In the genomic region with DNA sequence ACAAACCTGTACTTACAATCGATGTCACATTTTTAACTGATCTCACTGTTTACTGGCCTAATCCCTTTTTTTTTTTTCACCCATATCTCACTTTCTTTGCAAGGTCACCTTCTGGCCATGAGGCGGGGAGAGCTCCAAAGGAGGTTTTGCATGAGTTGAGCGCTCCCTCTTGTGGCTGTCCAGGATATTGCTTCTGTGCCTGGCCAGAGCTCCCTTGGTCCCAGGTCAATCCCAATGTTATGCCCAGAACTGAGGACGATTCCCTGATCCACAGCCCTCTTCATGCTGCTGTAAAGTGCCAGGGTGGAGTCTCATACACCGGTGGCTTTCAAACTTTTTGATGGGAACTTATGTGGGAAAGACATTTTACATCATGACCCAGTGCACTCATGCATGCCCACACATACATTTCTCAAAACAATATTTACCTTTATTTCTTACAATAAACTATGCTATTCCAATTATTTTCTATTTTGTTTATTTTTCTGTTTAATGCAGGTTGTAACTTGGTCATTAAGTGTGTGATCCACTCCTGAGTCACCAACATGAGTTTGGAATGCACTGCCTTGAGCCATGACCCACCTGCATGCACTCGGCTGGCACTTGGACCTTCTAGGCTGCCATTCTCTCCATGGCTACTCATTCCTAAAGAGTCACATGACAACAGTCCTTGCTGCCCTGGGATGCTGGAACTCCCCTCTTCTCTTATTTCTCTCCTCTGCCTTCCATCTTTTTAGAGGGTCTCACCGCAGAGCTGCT, we compare ENCODE assay signal across 1 cellular context.
TF ChIP-seq lines count a peak whose summit lies in the region.

No MANE protein-coding gene starts in this region.

TF ChIP-seq in HepG2, 621 proteins besides CTCF, POLR2A, EP300 and RAD21 (continued from another document):
- TF ChIP-seq FOXP1 (IDR thresholded peaks at IDR 0.05) (no peak), FOXP1 (CRISPR knock-in tag; IDR thresholded peaks at IDR 0.05) (0 out of 2 replicates have a peak, but pooled peaks have one; percentile 22), PITX1 (CRISPR knock-in tag; IDR thresholded peaks at IDR 0.05) (peak; percentile 74; the same call in 1 of the 2 replicates), TAF1 (CRISPR knock-in tag; IDR thresholded peaks at IDR 0.05) (no peak), ZNF589 (CRISPR knock-in tag; conservative IDR thresholded peaks at IDR 0.05) (no peak), ERF (CRISPR knock-in tag; IDR thresholded peaks at IDR 0.05) (0 out of 2 replicates have a peak, but pooled peaks have one; percentile 28), RNF2 (conservative IDR thresholded peaks at IDR 0.05; ENCODE audit: low read depth) (0 out of 2 replicates have a peak, but pooled peaks have one; percentile 28), ARNT (IDR thresholded peaks at IDR 0.05) (no peak), PTBP1 (IDR thresholded peaks at IDR 0.05; ENCODE audit: low read depth, low read length, poor library complexity, severe bottlenecking) (no peak), STAG1 (CRISPR knock-in tag; IDR thresholded peaks at IDR 0.05) (peak; percentile 91), ESRRA (CRISPR knock-in tag; IDR thresholded peaks at IDR 0.05; ENCODE audit: low read depth) (peak; percentile 96), RARA (CRISPR knock-in tag; IDR thresholded peaks at IDR 0.05) (peak; percentile 23; the same call in 1 of the 2 replicates), SOX13 (IDR thresholded peaks at IDR 0.05) (no peak), SOX13 (CRISPR knock-in tag; conservative IDR thresholded peaks at IDR 0.05 in 1 of 2, IDR thresholded peaks at IDR 0.05 in 1 of 2) (no peak), SP5 (CRISPR knock-in tag; IDR thresholded peaks at IDR 0.05; ENCODE audit: borderline replicate concordance, low read depth) (no peak), SALL1 (CRISPR knock-in tag; IDR thresholded peaks at IDR 0.05) (0 out of 2 replicates have a peak, but pooled peaks have one; percentile 29), ZNF792 (CRISPR knock-in tag; IDR thresholded peaks at IDR 0.05) (no peak), ZNF607 (CRISPR knock-in tag; IDR thresholded peaks at IDR 0.05; ENCODE audit: borderline replicate concordance) (no peak), HNRNPUL1 (IDR thresholded peaks at IDR 0.05; ENCODE audit: low read depth, low read length) (no peak), POLR2AphosphoS5 (IDR thresholded peaks at IDR 0.05; ENCODE audit: low read depth, low read length) (no peak), IKZF1 (IDR thresholded peaks at IDR 0.05) (no peak), SMC3 (IDR thresholded peaks at IDR 0.05; ENCODE audit: low read length) (peak; percentile 96)
- TF ChIP-seq, protein P1, sequence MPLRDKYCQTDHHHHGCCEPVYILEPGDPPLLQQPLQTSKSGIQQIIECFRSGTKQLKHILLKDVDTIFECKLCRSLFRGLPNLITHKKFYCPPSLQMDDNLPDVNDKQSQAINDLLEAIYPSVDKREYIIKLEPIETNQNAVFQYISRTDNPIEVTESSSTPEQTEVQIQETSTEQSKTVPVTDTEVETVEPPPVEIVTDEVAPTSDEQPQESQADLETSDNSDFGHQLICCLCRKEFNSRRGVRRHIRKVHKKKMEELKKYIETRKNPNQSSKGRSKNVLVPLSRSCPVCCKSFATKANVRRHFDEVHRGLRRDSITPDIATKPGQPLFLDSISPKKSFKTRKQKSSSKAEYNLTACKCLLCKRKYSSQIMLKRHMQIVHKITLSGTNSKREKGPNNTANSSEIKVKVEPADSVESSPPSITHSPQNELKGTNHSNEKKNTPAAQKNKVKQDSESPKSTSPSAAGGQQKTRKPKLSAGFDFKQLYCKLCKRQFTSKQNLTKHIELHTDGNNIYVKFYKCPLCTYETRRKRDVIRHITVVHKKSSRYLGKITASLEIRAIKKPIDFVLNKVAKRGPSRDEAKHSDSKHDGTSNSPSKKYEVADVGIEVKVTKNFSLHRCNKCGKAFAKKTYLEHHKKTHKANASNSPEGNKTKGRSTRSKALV (CRISPR knock-in tag; IDR thresholded peaks at IDR 0.05): no peak
- TF ChIP-seq, protein P2, sequence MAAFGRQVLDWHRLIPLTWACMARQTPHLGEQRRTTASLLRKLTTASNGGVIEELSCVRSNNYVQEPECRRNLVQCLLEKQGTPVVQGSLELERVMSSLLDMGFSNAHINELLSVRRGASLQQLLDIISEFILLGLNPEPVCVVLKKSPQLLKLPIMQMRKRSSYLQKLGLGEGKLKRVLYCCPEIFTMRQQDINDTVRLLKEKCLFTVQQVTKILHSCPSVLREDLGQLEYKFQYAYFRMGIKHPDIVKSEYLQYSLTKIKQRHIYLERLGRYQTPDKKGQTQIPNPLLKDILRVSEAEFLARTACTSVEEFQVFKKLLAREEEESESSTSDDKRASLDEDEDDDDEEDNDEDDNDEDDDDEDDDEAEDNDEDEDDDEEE (CRISPR knock-in tag; IDR thresholded peaks at IDR 0.05): no peak
- TF ChIP-seq, protein P3, sequence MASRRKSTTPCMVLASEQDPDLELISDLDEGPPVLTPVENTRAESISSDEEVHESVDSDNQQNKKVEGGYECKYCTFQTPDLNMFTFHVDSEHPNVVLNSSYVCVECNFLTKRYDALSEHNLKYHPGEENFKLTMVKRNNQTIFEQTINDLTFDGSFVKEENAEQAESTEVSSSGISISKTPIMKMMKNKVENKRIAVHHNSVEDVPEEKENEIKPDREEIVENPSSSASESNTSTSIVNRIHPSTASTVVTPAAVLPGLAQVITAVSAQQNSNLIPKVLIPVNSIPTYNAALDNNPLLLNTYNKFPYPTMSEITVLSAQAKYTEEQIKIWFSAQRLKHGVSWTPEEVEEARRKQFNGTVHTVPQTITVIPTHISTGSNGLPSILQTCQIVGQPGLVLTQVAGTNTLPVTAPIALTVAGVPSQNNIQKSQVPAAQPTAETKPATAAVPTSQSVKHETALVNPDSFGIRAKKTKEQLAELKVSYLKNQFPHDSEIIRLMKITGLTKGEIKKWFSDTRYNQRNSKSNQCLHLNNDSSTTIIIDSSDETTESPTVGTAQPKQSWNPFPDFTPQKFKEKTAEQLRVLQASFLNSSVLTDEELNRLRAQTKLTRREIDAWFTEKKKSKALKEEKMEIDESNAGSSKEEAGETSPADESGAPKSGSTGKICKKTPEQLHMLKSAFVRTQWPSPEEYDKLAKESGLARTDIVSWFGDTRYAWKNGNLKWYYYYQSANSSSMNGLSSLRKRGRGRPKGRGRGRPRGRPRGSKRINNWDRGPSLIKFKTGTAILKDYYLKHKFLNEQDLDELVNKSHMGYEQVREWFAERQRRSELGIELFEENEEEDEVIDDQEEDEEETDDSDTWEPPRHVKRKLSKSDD (CRISPR knock-in tag; IDR thresholded peaks at IDR 0.05; ENCODE audit: low read depth): no peak
- TF ChIP-seq, protein P4, sequence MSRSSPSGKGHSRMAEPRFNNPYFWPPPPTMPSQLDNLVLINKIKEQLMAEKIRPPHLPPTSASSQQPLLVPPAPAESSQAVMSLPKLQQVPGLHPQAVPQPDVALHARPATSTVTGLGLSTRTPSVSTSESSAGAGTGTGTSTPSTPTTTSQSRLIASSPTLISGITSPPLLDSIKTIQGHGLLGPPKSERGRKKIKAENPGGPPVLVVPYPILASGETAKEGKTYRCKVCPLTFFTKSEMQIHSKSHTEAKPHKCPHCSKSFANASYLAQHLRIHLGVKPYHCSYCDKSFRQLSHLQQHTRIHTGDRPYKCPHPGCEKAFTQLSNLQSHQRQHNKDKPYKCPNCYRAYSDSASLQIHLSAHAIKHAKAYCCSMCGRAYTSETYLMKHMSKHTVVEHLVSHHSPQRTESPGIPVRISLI (CRISPR knock-in tag; IDR thresholded peaks at IDR 0.05; ENCODE audit: borderline replicate concordance): peak; percentile 89
TF ChIP-seq in HepG2: peak in this region for 12.
